Comparison of ENCODE assay signal across 1 cellular context in the genomic region with DNA sequence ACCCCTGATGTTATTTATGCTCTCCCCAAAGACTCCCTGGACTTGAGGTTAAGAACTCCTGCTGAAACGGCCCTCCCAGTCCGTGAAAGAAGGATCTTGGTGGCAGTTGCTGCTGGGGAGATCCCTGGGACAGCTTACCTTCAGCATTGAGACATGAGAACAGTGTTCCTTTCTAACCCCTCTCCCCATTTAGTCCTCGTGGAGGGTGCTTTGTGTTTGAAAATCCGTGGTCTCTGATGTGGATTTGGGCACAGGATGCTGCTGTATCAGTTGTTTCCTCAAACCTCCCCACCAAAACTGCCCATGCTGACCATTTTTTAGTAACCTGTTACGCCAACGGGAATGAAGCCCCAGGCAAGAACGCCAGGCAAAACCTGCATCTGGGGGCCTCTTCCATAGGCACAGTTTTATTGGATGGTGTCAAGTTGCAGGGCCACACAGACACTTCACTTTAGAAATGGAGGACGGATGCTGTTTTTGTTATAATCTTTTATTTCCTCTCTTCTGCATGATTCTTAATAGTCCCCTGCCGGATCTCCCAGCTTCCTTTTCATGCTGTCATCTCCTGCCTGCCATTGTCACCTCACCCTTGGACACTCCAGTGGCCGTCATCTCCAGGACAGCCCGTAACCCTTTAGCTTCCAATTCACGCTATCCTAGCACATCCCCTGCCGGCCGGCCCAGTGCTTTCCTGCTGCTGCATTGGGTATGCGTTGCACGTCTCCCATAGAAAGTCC.
TF ChIP-seq lines count a peak whose summit lies in the region.

No MANE protein-coding gene starts in this region.

TF ChIP-seq in IMR-90, 13 proteins besides CTCF, POLR2A, EP300 and RAD21:
- TF ChIP-seq SMC3 (IDR thresholded peaks at IDR 0.05; ENCODE audit: low read depth, low read length) = no peak
- TF ChIP-seq, protein P1, sequence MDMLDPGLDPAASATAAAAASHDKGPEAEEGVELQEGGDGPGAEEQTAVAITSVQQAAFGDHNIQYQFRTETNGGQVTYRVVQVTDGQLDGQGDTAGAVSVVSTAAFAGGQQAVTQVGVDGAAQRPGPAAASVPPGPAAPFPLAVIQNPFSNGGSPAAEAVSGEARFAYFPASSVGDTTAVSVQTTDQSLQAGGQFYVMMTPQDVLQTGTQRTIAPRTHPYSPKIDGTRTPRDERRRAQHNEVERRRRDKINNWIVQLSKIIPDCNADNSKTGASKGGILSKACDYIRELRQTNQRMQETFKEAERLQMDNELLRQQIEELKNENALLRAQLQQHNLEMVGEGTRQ (IDR thresholded peaks at IDR 0.05; ENCODE audit: low read depth, low read length) = no peak
- TF ChIP-seq, protein P2, sequence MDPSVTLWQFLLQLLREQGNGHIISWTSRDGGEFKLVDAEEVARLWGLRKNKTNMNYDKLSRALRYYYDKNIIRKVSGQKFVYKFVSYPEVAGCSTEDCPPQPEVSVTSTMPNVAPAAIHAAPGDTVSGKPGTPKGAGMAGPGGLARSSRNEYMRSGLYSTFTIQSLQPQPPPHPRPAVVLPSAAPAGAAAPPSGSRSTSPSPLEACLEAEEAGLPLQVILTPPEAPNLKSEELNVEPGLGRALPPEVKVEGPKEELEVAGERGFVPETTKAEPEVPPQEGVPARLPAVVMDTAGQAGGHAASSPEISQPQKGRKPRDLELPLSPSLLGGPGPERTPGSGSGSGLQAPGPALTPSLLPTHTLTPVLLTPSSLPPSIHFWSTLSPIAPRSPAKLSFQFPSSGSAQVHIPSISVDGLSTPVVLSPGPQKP (IDR thresholded peaks at IDR 0.05; ENCODE audit: borderline replicate concordance, low read depth, low read length) = no peak
- TF ChIP-seq FOS (IDR thresholded peaks at IDR 0.05; ENCODE audit: low read depth, low read length) = no peak
- no peak for TF ChIP-seq MAFK (IDR thresholded peaks at IDR 0.05; ENCODE audit: low read depth, low read length)
- no peak for TF ChIP-seq BHLHE40 (IDR thresholded peaks at IDR 0.05; ENCODE audit: low read depth, low read length)
- no peak for TF ChIP-seq MAZ (IDR thresholded peaks at IDR 0.05; ENCODE audit: borderline replicate concordance, low read depth, low read length)
- TF ChIP-seq RFX5 (IDR thresholded peaks at IDR 0.05; ENCODE audit: low read depth, low read length) = no peak
- no peak for TF ChIP-seq RCOR1 (IDR thresholded peaks at IDR 0.05; ENCODE audit: insufficient replicate concordance, low read length)
- no peak for TF ChIP-seq NFE2L2 (IDR thresholded peaks at IDR 0.05; ENCODE audit: low read depth, low read length)
- no peak for TF ChIP-seq CEBPB (IDR thresholded peaks at IDR 0.05; ENCODE audit: low read depth, low read length)
- TF ChIP-seq MXI1 (IDR thresholded peaks at IDR 0.05; ENCODE audit: borderline replicate concordance, low read depth, low read length) = no peak
- TF ChIP-seq CHD1 (IDR thresholded peaks at IDR 0.05; ENCODE audit: low read depth, low read length) = no peak
